Comparison of ENCODE assay signal across 8 cellular contexts in genomic region chr9:90099262-90099982, GRCh38.
DNase-seq lines count a peak whose midpoint lies in the region; ATAC-seq and TF ChIP-seq lines count a peak whose summit lies in the region.

No MANE protein-coding gene starts in this region.

- H3K4me3 ChIP-seq in astrocyte of the cerebellum (ENCODE audit: low read depth, low read length) = no peak overlapping the region
- no peak overlapping the region for H3K4me3 ChIP-seq in right lobe of liver

- in situ Hi-C loops in astrocyte of the cerebellum (cut with HindIII; ENCODE audit: low sequenced_read_pairs) = no loop called here

- no peaks in the 10 kb centered on the region for H3K36me3 ChIP-seq in right lobe of liver

- H3K9me3 ChIP-seq in right lobe of liver = no peaks in the 10 kb centered on the region

- H3K4me1 ChIP-seq in right lobe of liver = peaks cover 0 to 3% (median 0%) of the 10 kb centered on the region in 4 donors

- no peaks in the 10 kb centered on the region for H3K27me3 ChIP-seq in right lobe of liver

- H3K27ac ChIP-seq in right lobe of liver = no peak overlapping the region

- TF ChIP-seq POLR2A in right lobe of liver (IDR thresholded peaks at IDR 0.05) = no peak

- intact Hi-C loops in right lobe of liver (cut with DNase I) = loop anchor here (5.0 to 10.0 kb wide), 2 partner anchors 175 to 497 kb away; no protein-coding TSS in a partner anchor

- WGBS in right lobe of liver (ENCODE audit: insufficient coverage, low coverage, low lambda C conversion rate, missing lambda C conversion rate) = 44% methylated on average over 9 of the region's 9 CpGs

- DNase-seq in DMS53 treated with DMSO at 0.1 percent for 48 hours (lab: John Stamatoyannopoulos, UW; ENCODE audit: unreplicated experiment) = peak; percentile 26
- DNase-seq in MV-4-11 (lab: John Stamatoyannopoulos, UW) = peak; percentile 27
- DNase-seq in astrocyte of the cerebellum (ENCODE audit: low read depth) = no peak
- DNase-seq in right lobe of liver = no peak

- ATAC-seq in right lobe of liver = peak; percentile 64 to 74 (median 69)
- ATAC-seq in GM19035 (IDR thresholded peaks at IDR 0.05; ENCODE audit: unreplicated experiment) = no peak
- no peak for ATAC-seq in GM21526 (IDR thresholded peaks at IDR 0.05; ENCODE audit: low FRiP score, unreplicated experiment)
- no peak for ATAC-seq in HG03442 (IDR thresholded peaks at IDR 0.05; ENCODE audit: unreplicated experiment)
- no peak for ATAC-seq in HG03521 (IDR thresholded peaks at IDR 0.05; ENCODE audit: unreplicated experiment)

- TF ChIP-seq CTCF in astrocyte of the cerebellum (IDR thresholded peaks at IDR 0.05; ENCODE audit: low read depth, low read length, missing control alignments) (peak; percentile 55), right lobe of liver (IDR thresholded peaks at IDR 0.05) (peak; percentile 45 to 77 (median 66))

Comparison
In these comparisons a context has a peak if more than half of its experiments do, and no peak if none do; other contexts are left out.
1. DNase-seq: peak in DMS53 treated with DMSO at 0.1 percent for 48 hours (single experiment) and MV-4-11 (single experiment); none in astrocyte of the cerebellum (single experiment) and right lobe of liver (0 of 3).
2. ATAC-seq: peak in right lobe of liver (4 of 4); none in GM19035 (single experiment), GM21526 (single experiment), HG03442 (single experiment) and HG03521 (single experiment).